In genomic region chr4:163598489-163598888, GRCh38 we compare ENCODE assay signal across 17 cellular contexts.
DNase-seq lines count a peak whose midpoint lies in the region; ATAC-seq and TF ChIP-seq lines count a peak whose summit lies in the region.
"Had no signal": no experiment of that assay in that cellular context is flagged by ENCODE, and none has a peak within 500 bp of the region (broad histone marks: within the 10 kb centered on the region; RNA-seq: fewer than 3 reads in every experiment).

No MANE protein-coding gene starts in this region.

- H3K4me3 Mint-ChIP-seq in stimulated activated naive B cell treated with anti-CD40 and anti-IgM and Interleukin-4, amounts not matched to agents 10 μg/mL and 1 μg/mL and 100 μg/mL, for 72 hours: no peak overlapping the region
- H3K4me3 Mint-ChIP-seq: CD8-positive, alpha-beta T cell had no signal

- no peak for TF ChIP-seq CTCF in GM13976 (IDR thresholded peaks at IDR 0.05; ENCODE audit: borderline replicate concordance, control extremely low read depth, extremely low read depth, insufficient read depth, missing control alignments)

- H3K27me3 Mint-ChIP-seq in stimulated activated naive B cell treated with anti-CD40 and anti-IgM and Interleukin-4, amounts not matched to agents 10 μg/mL and 1 μg/mL and 100 μg/mL, for 72 hours: no peaks in the 10 kb centered on the region

- DNase-seq in NCI-H526 treated with DMSO at 0.1 percent for 48 hours (lab: John Stamatoyannopoulos, UW) (peak; percentile 32), NCI-H526 (lab: John Stamatoyannopoulos, UW) (no peak), GM13976 (ENCODE audit: low spot score) (no peak), globus pallidus (ENCODE audit: low spot score) (no peak), ureter (ENCODE audit: low spot score) (no peak)
- DNase-seq in stimulated activated naive B cell treated with anti-CD40 and anti-IgM and Interleukin-4, amounts not matched to agents 10 μg/mL and 1 μg/mL and 100 μg/mL, for 72 hours: no peak
- DNase-seq: 8988T; activated gamma-delta T cell; CD8-positive, alpha-beta T cell; islet precursor cell; NCI-H226; sigmoid colon; stimulated activated CD4-positive, alpha-beta T cell treated with anti-CD3 and anti-CD28 coated beads, Interleukin-4, amount 100 ng/mL, for 4 hours; uterus; WERI-Rb-1 had no signal

- peak overlapping the region; percentile 71 for H3K27ac Mint-ChIP-seq in stimulated activated naive B cell treated with anti-CD40 and anti-IgM and Interleukin-4, amounts not matched to agents 10 μg/mL and 1 μg/mL and 100 μg/mL, for 72 hours
- H3K27ac Mint-ChIP-seq: CD8-positive, alpha-beta T cell had no signal

- in situ Hi-C loops in GM13976 (cut with MboI; ENCODE audit: low sequenced_read_pairs, unreplicated experiment): no loop called here

- H3K9me3 Mint-ChIP-seq in stimulated activated naive B cell treated with anti-CD40 and anti-IgM and Interleukin-4, amounts not matched to agents 10 μg/mL and 1 μg/mL and 100 μg/mL, for 72 hours: no peaks in the 10 kb centered on the region
- H3K9me3 Mint-ChIP-seq: CD8-positive, alpha-beta T cell had no signal

- ATAC-seq in HG02642 (IDR thresholded peaks at IDR 0.05; ENCODE audit: poor library complexity, unreplicated experiment) (peak; percentile 38), HG03432 (IDR thresholded peaks at IDR 0.05; ENCODE audit: unreplicated experiment) (peak; percentile 32)
- peak; percentile 52 for ATAC-seq in stimulated activated naive B cell treated with anti-CD40 and anti-IgM and Interleukin-4, amounts not matched to agents 10 μg/mL and 1 μg/mL and 100 μg/mL, for 72 hours (replicated peaks)
- ATAC-seq: CD8-positive, alpha-beta T cell had no signal

- H3K36me3 Mint-ChIP-seq in stimulated activated naive B cell treated with anti-CD40 and anti-IgM and Interleukin-4, amounts not matched to agents 10 μg/mL and 1 μg/mL and 100 μg/mL, for 72 hours: peaks cover 0 to 4% of the 10 kb centered on the region in 2 donors
- H3K36me3 Mint-ChIP-seq: CD8-positive, alpha-beta T cell had no signal

- H3K4me1 Mint-ChIP-seq in stimulated activated naive B cell treated with anti-CD40 and anti-IgM and Interleukin-4, amounts not matched to agents 10 μg/mL and 1 μg/mL and 100 μg/mL, for 72 hours: peaks cover 34 to 58% of the 10 kb centered on the region in 2 donors
